Comparison of ENCODE assay signal across 1 cellular context in genomic region chr5:154985126-154985525, GRCh38.
A peak's percentile ranks its signal among the peaks of the same experiment; 100 is the strongest.
TF ChIP-seq lines count a peak whose summit lies in the region.

No MANE protein-coding gene starts in this region.

TF ChIP-seq in K562, 482 proteins besides CTCF, POLR2A, EP300 and RAD21:
- TF ChIP-seq PKNOX1 (IDR thresholded peaks at IDR 0.05) (peak; percentile 89), CHD2 (IDR thresholded peaks at IDR 0.05; ENCODE audit: low read depth, low read length) (no peak), ZBTB9 (CRISPR knock-in tag; IDR thresholded peaks at IDR 0.05) (no peak), PBX2 (CRISPR knock-in tag; IDR thresholded peaks at IDR 0.05; ENCODE audit: low read depth) (no peak), PBX2 (tag; conservative IDR thresholded peaks at IDR 0.05; ENCODE audit: low read depth) (peak; percentile 87), NFYB (IDR thresholded peaks at IDR 0.05; ENCODE audit: extremely low read depth, insufficient read length) (no peak), ZNF24 (IDR thresholded peaks at IDR 0.05) (no peak), RBM15 (IDR thresholded peaks at IDR 0.05; ENCODE audit: insufficient read depth, low read length) (no peak), MEIS2 (IDR thresholded peaks at IDR 0.05; ENCODE audit: partially characterized antibody) (peak; percentile 78), PHTF2 (CRISPR knock-in tag; IDR thresholded peaks at IDR 0.05) (no peak), HDAC3 (IDR thresholded peaks at IDR 0.05; ENCODE audit: borderline replicate concordance, partially characterized antibody) (no peak), IRF9 (tag; IDR thresholded peaks at IDR 0.05) (no peak)
